12 cellular contexts compared by ENCODE assay signal in the genomic region with DNA sequence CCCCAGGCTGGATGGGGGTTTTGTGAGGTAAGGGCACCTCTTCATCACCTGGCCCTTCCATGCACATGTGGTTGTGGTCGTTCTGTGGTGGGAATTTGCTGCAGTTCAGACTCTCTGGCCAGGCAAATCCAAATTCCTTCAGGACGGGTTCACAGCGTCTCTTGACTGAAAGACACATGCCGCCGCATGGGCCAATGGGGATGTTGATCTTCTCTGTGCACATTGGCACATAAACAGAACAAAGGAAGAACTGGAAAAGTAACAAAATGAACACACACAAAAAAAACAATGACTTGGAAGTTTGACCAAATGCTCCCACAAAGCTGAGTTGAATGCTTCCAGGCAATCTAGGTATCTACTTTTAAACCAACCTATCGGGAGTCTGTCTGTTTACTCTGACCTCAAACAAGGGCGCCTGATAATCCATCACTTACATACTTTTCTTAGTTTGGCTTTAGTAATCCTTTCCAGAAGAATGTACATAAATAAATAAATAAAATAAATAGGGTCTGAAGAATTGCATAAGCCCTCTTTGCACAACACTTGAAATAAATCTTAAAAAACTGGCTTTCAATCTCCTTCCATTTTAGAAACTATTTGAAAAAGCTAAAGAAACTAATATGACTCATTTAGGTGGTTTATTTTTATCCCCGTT. TPM values are rescaled to one million over a fixed set of nuclear protein-coding genes. Genes with fewer than 3 reads are reported as not detected.
A peak's percentile ranks its signal among the peaks of the same experiment; 100 is the strongest.
DNase-seq lines count a peak whose midpoint lies in the region; ATAC-seq and TF ChIP-seq lines count a peak whose summit lies in the region.
"Had no signal": no experiment of that assay in that cellular context is flagged by ENCODE, and none has a peak within 500 bp of the region (broad histone marks: within the 10 kb centered on the region; RNA-seq: fewer than 3 reads in every experiment).

No MANE protein-coding gene starts in this region.

- H3K9me3 ChIP-seq in Caco-2: no peaks in the 10 kb centered on the region
- no peaks in the 10 kb centered on the region for H3K9me3 ChIP-seq in right lobe of liver
- H3K9me3 ChIP-seq in smooth muscle cell (replicated peaks; ENCODE audit: low read depth): no peaks in the 10 kb centered on the region
- no peaks in the 10 kb centered on the region for H3K9me3 ChIP-seq in colonic mucosa
- H3K9me3 ChIP-seq: mucosa of descending colon had no signal

- H3F3A ChIP-seq in smooth muscle cell (ENCODE audit: low read depth): no peaks in the 10 kb centered on the region

- peak overlapping the region; percentile 93 for H3K4me3 Mint-ChIP-seq in Caco-2 (ENCODE audit: unreplicated experiment)

- no peak for DNase-seq in Caco-2
- DNase-seq in dermis blood vessel endothelial cell: peak; percentile 55
- DNase-seq in right lobe of liver: no peak
- DNase-seq in smooth muscle cell (lab: John Stamatoyannopoulos, UW; ENCODE audit: unreplicated experiment): no peak
- DNase-seq in NCI-H1048 (lab: John Stamatoyannopoulos, UW): no peak
- DNase-seq in colonic mucosa: no peak
- no peak for DNase-seq in DMS79 treated with DMSO at 0.1 percent for 48 hours (lab: John Stamatoyannopoulos, UW)
- DNase-seq: mucosa of descending colon, NCI-H2081, T1000 had no signal

- H3K79me2 ChIP-seq in smooth muscle cell (ENCODE audit: low read depth): peaks cover 7% of the 10 kb centered on the region

- peak overlapping the region; percentile 98 for H3K4me2 ChIP-seq in smooth muscle cell

- peaks cover 12% of the 10 kb centered on the region for H3K36me3 ChIP-seq in Caco-2 (ENCODE audit: control insufficient read depth, insufficient read depth, low read length)
- peaks cover 0 to 7% (median 0%) of the 10 kb centered on the region in 4 donors for H3K36me3 ChIP-seq in right lobe of liver
- H3K36me3 ChIP-seq in smooth muscle cell (ENCODE audit: low read depth): no peaks in the 10 kb centered on the region
- H3K36me3 ChIP-seq in colonic mucosa: no peaks in the 10 kb centered on the region

- no peaks in the 10 kb centered on the region for H3K27me3 ChIP-seq in Caco-2 (replicated peaks; ENCODE audit: control insufficient read depth, insufficient read depth, low read length)
- H3K27me3 ChIP-seq in right lobe of liver: no peaks in the 10 kb centered on the region
- H3K27me3 ChIP-seq in smooth muscle cell (ENCODE audit: low read depth): no peaks in the 10 kb centered on the region
- no peaks in the 10 kb centered on the region for H3K27me3 ChIP-seq in colonic mucosa
- H3K27me3 ChIP-seq: brain microvascular endothelial cell had no signal

- no peak overlapping the region for H3K27ac Mint-ChIP-seq in Caco-2 (ENCODE audit: unreplicated experiment)

- TF ChIP-seq CTCF in Caco-2 (IDR thresholded peaks at IDR 0.05; ENCODE audit: insufficient read depth in 1 of 2, low read depth in 1 of 2, low read length in 1 of 2, severe bottlenecking in 1 of 2, unreplicated experiment in 1 of 2) (no peak), right lobe of liver (IDR thresholded peaks at IDR 0.05) (no peak), smooth muscle cell (IDR thresholded peaks at IDR 0.05; ENCODE audit: borderline replicate concordance, insufficient read depth, poor library complexity, severe bottlenecking) (no peak), colonic mucosa (IDR thresholded peaks at IDR 0.05) (no peak)

- peak overlapping the region; percentile 11 to 74 (median 17) for H3K27ac ChIP-seq in right lobe of liver
- H3K27ac ChIP-seq in smooth muscle cell (ENCODE audit: low read depth): peak overlapping the region; percentile 29
- no peak overlapping the region for H3K27ac ChIP-seq in colonic mucosa

- H3K9me3 Mint-ChIP-seq in Caco-2 (ENCODE audit: unreplicated experiment): no peaks in the 10 kb centered on the region

- CTCF ChIA-PET in Caco-2 (lab: Charles Lee): no interaction called here

- TF ChIP-seq POLR2A in right lobe of liver (IDR thresholded peaks at IDR 0.05): no peak

- no peak for ATAC-seq in right lobe of liver
- no peak for ATAC-seq in HG03280 (IDR thresholded peaks at IDR 0.05; ENCODE audit: unreplicated experiment)
- ATAC-seq: mucosa of descending colon had no signal

- no peak overlapping the region for H2AFZ ChIP-seq in smooth muscle cell (ENCODE audit: low read depth)

- H3K4me1 ChIP-seq in Caco-2: peaks cover 12% of the 10 kb centered on the region; the same call in 1 of the 2 replicates
- H3K4me1 ChIP-seq in right lobe of liver: peaks cover 0 to 7% (median 0%) of the 10 kb centered on the region in 4 donors
- H3K4me1 ChIP-seq in smooth muscle cell (ENCODE audit: low read depth): peaks cover 16% of the 10 kb centered on the region
- H3K4me1 ChIP-seq in colonic mucosa: no peaks in the 10 kb centered on the region

- H3K4me1 Mint-ChIP-seq in Caco-2 (ENCODE audit: low read depth, unreplicated experiment): peaks cover 22% of the 10 kb centered on the region

- peaks cover 74% of the 10 kb centered on the region for H3K36me3 Mint-ChIP-seq in Caco-2 (ENCODE audit: insufficient read depth, unreplicated experiment)

- BruUV-seq in Caco-2 (replicated peaks; lab: Mats Ljungman, UMichigan): no TSS peak

- no peak overlapping the region for H3K9ac ChIP-seq in smooth muscle cell (ENCODE audit: low read depth)
- no peak overlapping the region for H3K9ac ChIP-seq in colonic mucosa (ENCODE audit: low read depth in 2 of 2, low read length in 2 of 2)

- H3K4me3 ChIP-seq in Caco-2 (ENCODE audit: low read depth, low read length) (no peak overlapping the region), right lobe of liver (peak overlapping the region in 1 of 3 donors; percentile 1), smooth muscle cell (peak overlapping the region; percentile 72), colonic mucosa (no peak overlapping the region)
- H3K4me3 ChIP-seq: mucosa of descending colon had no signal

- WGBS in right lobe of liver (ENCODE audit: insufficient coverage, low coverage, low lambda C conversion rate, missing lambda C conversion rate): 53% methylated on average over 8 of the region's 8 CpGs
- WGBS in smooth muscle cell (ENCODE audit: low lambda C conversion rate): 80% methylated on average over 8 of the region's 8 CpGs

- H3K27me3 Mint-ChIP-seq in Caco-2 (ENCODE audit: insufficient read depth, unreplicated experiment): no peaks in the 10 kb centered on the region

- POLR2A ChIA-PET in Caco-2 (lab: Charles Lee): interaction anchor here (0.5 to 0.7 kb wide), 2 partner anchors 48 to 497 kb away, joined by 3 to 4 read pairs; no protein-coding TSS in a partner anchor

- H4K20me1 ChIP-seq in smooth muscle cell (ENCODE audit: low read depth): peaks cover 10% of the 10 kb centered on the region

- intact Hi-C loops in Caco-2 (cut with micrococcal nuclease; ENCODE audit: unreplicated experiment) (no loop called here), right lobe of liver (cut with DNase I) (no loop called here), colonic mucosa (cut with DNase I) (loop anchor here (10.0 kb wide), 1 partner anchor 82 kb away; a partner anchor contains a TSS)

RNA-seq across cellular contexts. Expression of a gene that starts 2.8 kb away (rescaled TPM):
- 60.6 and 78.4 TPM in 2 replicates for total RNA-seq in Caco-2 (2022)
- 185 and 214 TPM in 2 replicates for total RNA-seq in dermis blood vessel endothelial cell
- total RNA-seq in right lobe of liver: 10 to 100 TPM; 12.5 to 26.1 (median 17.1) TPM
- total RNA-seq in smooth muscle cell: 5.8 and 6.6 TPM in 2 replicates
- polyA plus RNA-seq in smooth muscle cell: 1.8 and 2.8 TPM in 2 replicates
- 1 to 10 TPM; 4.3 to 6.7 TPM for total RNA-seq in colonic mucosa
